14 cellular contexts compared by ENCODE assay signal in the genomic region with DNA sequence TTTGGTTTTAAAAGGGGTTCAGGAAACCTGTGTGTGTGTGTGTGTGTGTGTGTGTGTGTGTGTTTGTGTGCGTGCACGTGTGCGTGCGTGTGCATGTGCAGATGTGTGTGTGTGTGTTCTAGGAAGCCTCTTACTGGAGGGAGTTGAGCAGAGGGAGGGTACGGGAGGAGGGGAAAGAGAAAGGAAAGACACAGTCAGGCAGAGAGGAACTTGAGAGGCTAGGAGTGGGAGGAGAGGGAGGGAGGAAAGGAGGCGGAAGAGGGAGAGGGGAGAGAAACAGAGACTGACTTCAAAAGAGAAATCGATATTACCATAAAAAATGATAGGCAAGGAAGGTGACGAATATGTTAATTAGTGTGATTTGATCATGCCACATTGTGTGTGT. TPM values are rescaled to one million over a fixed set of nuclear protein-coding genes. Genes with fewer than 3 reads are reported as not detected.
DNase-seq lines count a peak whose midpoint lies in the region; ATAC-seq and TF ChIP-seq lines count a peak whose summit lies in the region.
"Had no signal": no experiment of that assay in that cellular context is flagged by ENCODE, and none has a peak within 500 bp of the region (broad histone marks: within the 10 kb centered on the region; RNA-seq: fewer than 3 reads in every experiment).

No MANE protein-coding gene starts in this region.

- H3K9ac ChIP-seq in HUES48 (ENCODE audit: low read depth, low read length) (no peak overlapping the region), smooth muscle cell (ENCODE audit: low read depth) (no peak overlapping the region)

- no peaks in the 10 kb centered on the region for H3F3A ChIP-seq in smooth muscle cell (ENCODE audit: low read depth)

- peaks cover 4% of the 10 kb centered on the region for H3K4me1 Mint-ChIP-seq in activated T-helper 17 cell treated with anti-CD3 and anti-CD28 coated beads, Interleukin-2, amount 50 U/mL, for 72 hours

- H2AFZ ChIP-seq in smooth muscle cell (ENCODE audit: low read depth): no peak overlapping the region

- no peaks in the 10 kb centered on the region for H3K36me3 Mint-ChIP-seq in activated T-helper 17 cell treated with anti-CD3 and anti-CD28 coated beads, Interleukin-2, amount 50 U/mL, for 72 hours (ENCODE audit: low read depth)
- H3K36me3 Mint-ChIP-seq: activated naive CD4-positive, alpha-beta T cell treated with anti-CD3 and anti-CD28 coated beads, Interleukin-2, amount 50 U/mL, for 72 hours had no signal

- H3K36me3 ChIP-seq in HUES48 (ENCODE audit: control insufficient read depth, insufficient read depth, low read length) (no peaks in the 10 kb centered on the region), smooth muscle cell (ENCODE audit: low read depth) (no peaks in the 10 kb centered on the region)
- H3K36me3 ChIP-seq: SJSA1 had no signal

- H3K9me3 ChIP-seq in HUES48 (ENCODE audit: control insufficient read depth, insufficient read depth, low read length) (no peaks in the 10 kb centered on the region), smooth muscle cell (replicated peaks; ENCODE audit: low read depth) (no peaks in the 10 kb centered on the region)
- H3K9me3 ChIP-seq: SJSA1, testis had no signal

- no peak overlapping the region for H3K4me3 Mint-ChIP-seq in activated T-helper 17 cell treated with anti-CD3 and anti-CD28 coated beads, Interleukin-2, amount 50 U/mL, for 72 hours

- H3K4me3 ChIP-seq in HUES48 (ENCODE audit: low read depth, low read length) (peak overlapping the region; percentile 41; the same call in 1 of the 2 replicates), smooth muscle cell (no peak overlapping the region)
- H3K4me3 ChIP-seq: SJSA1, testis had no signal

- DNase-seq in Daoy (ENCODE audit: low read depth) (peak; percentile 24), left lobe of liver (ENCODE audit: low spot score) (no peak), SW480 (ENCODE audit: low spot score) (no peak), NOMO-1 treated with dmso at 0.1 percent for 144 hours (lab: John Stamatoyannopoulos, UW; ENCODE audit: unreplicated experiment) (no peak), mesenteric fat pad (ENCODE audit: low spot score) (no peak), smooth muscle cell (lab: John Stamatoyannopoulos, UW; ENCODE audit: unreplicated experiment) (no peak)
- DNase-seq: activated CD4-positive, alpha-beta T cell treated with anti-CD3 and anti-CD28 coated beads for 1 hour; Calu3; testis had no signal

- ATAC-seq in activated T-helper 17 cell treated with anti-CD3 and anti-CD28 coated beads, Interleukin-2, amount 50 U/mL, for 72 hours (replicated peaks): peak; percentile 24
- ATAC-seq in left lobe of liver: peak; percentile 33

- H3K4me2 ChIP-seq in smooth muscle cell: no peak overlapping the region

- no peaks in the 10 kb centered on the region for H3K9me3 Mint-ChIP-seq in activated T-helper 17 cell treated with anti-CD3 and anti-CD28 coated beads, Interleukin-2, amount 50 U/mL, for 72 hours
- H3K9me3 Mint-ChIP-seq: activated naive CD4-positive, alpha-beta T cell treated with anti-CD3 and anti-CD28 coated beads, Interleukin-2, amount 50 U/mL, for 72 hours had no signal

- H3K27ac ChIP-seq in HUES48 (ENCODE audit: low read depth, low read length) (no peak overlapping the region), smooth muscle cell (ENCODE audit: low read depth) (no peak overlapping the region)
- H3K27ac ChIP-seq: SJSA1, testis had no signal

- peaks cover 20% of the 10 kb centered on the region for H3K27me3 Mint-ChIP-seq in activated T-helper 17 cell treated with anti-CD3 and anti-CD28 coated beads, Interleukin-2, amount 50 U/mL, for 72 hours

- no peak for TF ChIP-seq CTCF in smooth muscle cell (IDR thresholded peaks at IDR 0.05; ENCODE audit: borderline replicate concordance, insufficient read depth, poor library complexity, severe bottlenecking)

- no peaks in the 10 kb centered on the region for H3K79me2 ChIP-seq in smooth muscle cell (ENCODE audit: low read depth)

- 81% methylated on average over 7 of the region's 8 CpGs for WGBS in smooth muscle cell (ENCODE audit: low lambda C conversion rate)

- no peak overlapping the region for H3K27ac Mint-ChIP-seq in activated T-helper 17 cell treated with anti-CD3 and anti-CD28 coated beads, Interleukin-2, amount 50 U/mL, for 72 hours
- H3K27ac Mint-ChIP-seq: activated naive CD4-positive, alpha-beta T cell treated with anti-CD3 and anti-CD28 coated beads, Interleukin-2, amount 50 U/mL, for 72 hours had no signal

- H3K27me3 ChIP-seq in HUES48 (ENCODE audit: control insufficient read depth, insufficient read depth, low read length) (no peaks in the 10 kb centered on the region), smooth muscle cell (ENCODE audit: low read depth) (peaks cover 6% of the 10 kb centered on the region)
- H3K27me3 ChIP-seq: testis had no signal

- H3K4me1 ChIP-seq in HUES48 (ENCODE audit: control insufficient read depth, insufficient read depth, low read length) (peaks cover 13% of the 10 kb centered on the region; the same call in 1 of the 2 replicates), smooth muscle cell (ENCODE audit: low read depth) (peaks cover 4% of the 10 kb centered on the region)
- H3K4me1 ChIP-seq: SJSA1, testis had no signal

- no peaks in the 10 kb centered on the region for H4K20me1 ChIP-seq in smooth muscle cell (ENCODE audit: low read depth)

RNA-seq across cellular contexts. Expression of a gene that starts 34.1 kb away (rescaled TPM):
- total RNA-seq in Daoy (2014; rRNA removed; shearing (Covaris generic)): 0.09 TPM in 1 of 2 replicates, not detected in the other
- total RNA-seq in activated T-helper 17 cell treated with anti-CD3 and anti-CD28 coated beads, Interleukin-2, amount 50 U/mL, for 72 hours: not detected
- total RNA-seq in left lobe of liver (37.9 TPM), mesenteric fat pad (0.16 TPM), smooth muscle cell (not detected in 2 replicates)
- polyA plus RNA-seq in smooth muscle cell: not detected in 2 replicates
- total RNA-seq: activated naive CD4-positive, alpha-beta T cell treated with anti-CD3 and anti-CD28 coated beads, Interleukin-2, amount 50 U/mL, for 72 hours; Calu3; glomerular endothelial cell; SJSA1 had no signal

Comparison
In these comparisons a context has a peak if more than half of its experiments do, and no peak if none do; other contexts are left out.
1. RNA of a gene that starts 34.1 kb away (total RNA-seq): 37.9 TPM in left lobe of liver (single experiment); 0.16 TPM in mesenteric fat pad (single experiment), 0.09 TPM in Daoy, not detected in activated T-helper 17 cell treated with anti-CD3 and anti-CD28 coated beads, Interleukin-2, amount 50 U/mL, for 72 hours and not detected in smooth muscle cell; every median in the first group is over 10 times any median in the second.